ENCODE assay signal across 9 cellular contexts in genomic region chr6:151681426-151682059, GRCh38.
A peak's percentile ranks its signal among the peaks of the same experiment; 100 is the strongest.
DNase-seq lines count a peak whose midpoint lies in the region; TF ChIP-seq lines count a peak whose summit lies in the region.
"Had no signal": no experiment of that assay in that cellular context is flagged by ENCODE, and none has a peak within 500 bp of the region (broad histone marks: within the 10 kb centered on the region; RNA-seq: fewer than 3 reads in every experiment).

No MANE protein-coding gene starts in this region.

- peak overlapping the region in 3 of 7 donors; percentile 27 to 58 (median 54) for H3K27ac Mint-ChIP-seq in CD14-positive monocyte
- H3K27ac Mint-ChIP-seq in progenitor cell of endocrine pancreas = peak overlapping the region; percentile 68

- no peak overlapping the region for H3K4me3 ChIP-seq in fibroblast of the aortic adventitia (ENCODE audit: low read depth, low read length)

- H3K27me3 Mint-ChIP-seq in CD14-positive monocyte (ENCODE audit: low read depth in 3 of 3) (peaks cover 0 to 3% (median under 1%) of the 10 kb centered on the region in 3 donors), progenitor cell of endocrine pancreas (peaks cover 5% of the 10 kb centered on the region)

- intact Hi-C loops in CD14-positive monocyte (cut with micrococcal nuclease) = no loop called here

- H3K4me1 Mint-ChIP-seq in CD14-positive monocyte (peaks cover 15% of the 10 kb centered on the region), progenitor cell of endocrine pancreas (ENCODE audit: low read depth) (peaks cover 11% of the 10 kb centered on the region)

- H3K4me3 Mint-ChIP-seq in CD14-positive monocyte (peak overlapping the region; percentile 74 to 88), progenitor cell of endocrine pancreas (ENCODE audit: low read depth) (no peak overlapping the region)

- in situ Hi-C loops in GM13976 (cut with MboI; ENCODE audit: low sequenced_read_pairs, unreplicated experiment) = loop anchor here (10.0 to 25.0 kb wide), 2 partner anchors 431 to 583 kb away; no protein-coding TSS in a partner anchor

- H3K9me3 Mint-ChIP-seq in CD14-positive monocyte = peaks cover 0 to 2% (median 0%) of the 10 kb centered on the region in 7 donors
- peaks cover 2% of the 10 kb centered on the region for H3K9me3 Mint-ChIP-seq in progenitor cell of endocrine pancreas (ENCODE audit: low read depth)

- no peaks in the 10 kb centered on the region for H3K36me3 Mint-ChIP-seq in CD14-positive monocyte
- no peaks in the 10 kb centered on the region for H3K36me3 Mint-ChIP-seq in progenitor cell of endocrine pancreas (ENCODE audit: insufficient read depth)

- TF ChIP-seq CTCF in CD14-positive monocyte (IDR thresholded peaks at IDR 0.05) (no peak), fibroblast of the aortic adventitia (IDR thresholded peaks at IDR 0.05; ENCODE audit: insufficient read depth, low read length) (no peak), progenitor cell of endocrine pancreas (IDR thresholded peaks at IDR 0.05; ENCODE audit: unreplicated experiment) (no peak), GM13976 (IDR thresholded peaks at IDR 0.05; ENCODE audit: borderline replicate concordance, control extremely low read depth, extremely low read depth, insufficient read depth, missing control alignments) (no peak)

- no peak for DNase-seq in CD14-positive monocyte (ENCODE audit: low spot score)
- DNase-seq in KG1 (lab: John Stamatoyannopoulos, UW) = peak; percentile 4
- DNase-seq in fibroblast of the aortic adventitia (ENCODE audit: low read depth) = peak; percentile 63
- DNase-seq in progenitor cell of endocrine pancreas (ENCODE audit: low spot score, unreplicated experiment) = no peak
- no peak for DNase-seq in GM13976 (ENCODE audit: low spot score)
- DNase-seq in NCI-H2171 (lab: John Stamatoyannopoulos, UW) = no peak
- DNase-seq in foreskin melanocyte = no peak
- no peak for DNase-seq in LoVo (ENCODE audit: low spot score)
- DNase-seq: activated CD4-positive, alpha-beta T cell treated with anti-CD3 and anti-CD28 coated beads for 48 hours had no signal

Comparison
In these comparisons a context has a peak if more than half of its experiments do, and no peak if none do; other contexts are left out.
1. DNase-seq: peak in KG1 (single experiment) and fibroblast of the aortic adventitia (single experiment); none in CD14-positive monocyte (single experiment), progenitor cell of endocrine pancreas (single experiment), GM13976 (single experiment), NCI-H2171 (single experiment), foreskin melanocyte (single experiment) and LoVo (single experiment).